1 cellular context compared by ENCODE assay signal in genomic region chr5:76363385-76364261, GRCh38.
TF ChIP-seq lines count a peak whose summit lies in the region.

No MANE protein-coding gene starts in this region.

TF ChIP-seq in K562, 482 proteins besides CTCF, POLR2A, EP300 and RAD21 (continued from another document and continues in another):
- TF ChIP-seq E2F1 (CRISPR knock-in tag; IDR thresholded peaks at IDR 0.05) (peak; percentile 15; the same call in 1 of the 2 replicates), ZNF780A (CRISPR knock-in tag; IDR thresholded peaks at IDR 0.05) (no peak), LEF1 (IDR thresholded peaks at IDR 0.05) (peak; percentile 91), PML (IDR thresholded peaks at IDR 0.05; ENCODE audit: low read length) (peak; percentile 66; the same call in 1 of the 2 replicates), ZNF589 (CRISPR knock-in tag; IDR thresholded peaks at IDR 0.05; ENCODE audit: low read depth) (peak; percentile 24; the same call in 1 of the 2 replicates), TSC22D4 (tag; IDR thresholded peaks at IDR 0.05) (no peak), MBD2 (IDR thresholded peaks at IDR 0.05; ENCODE audit: borderline replicate concordance, low read depth) (peak; percentile 70; the same call in 1 of the 2 replicates), SLC30A9 (CRISPR knock-in tag; IDR thresholded peaks at IDR 0.05) (no peak), ELF1 (tag; IDR thresholded peaks at IDR 0.05) (no peak), HNRNPLL (IDR thresholded peaks at IDR 0.05; ENCODE audit: low read depth, low read length, poor library complexity, severe bottlenecking) (no peak), GATA2 (CRISPR knock-in tag; IDR thresholded peaks at IDR 0.05) (peak; percentile 67), TOE1 (IDR thresholded peaks at IDR 0.05; ENCODE audit: borderline replicate concordance) (0 out of 2 replicates have a peak, but pooled peaks have one; percentile 68), TOE1 (CRISPR knock-in tag; IDR thresholded peaks at IDR 0.05; ENCODE audit: borderline replicate concordance, low read depth) (no peak), ATF1 (CRISPR knock-in tag; IDR thresholded peaks at IDR 0.05) (no peak), ATF1 (tag; IDR thresholded peaks at IDR 0.05) (peak; percentile 82), TEAD1 (CRISPR knock-in tag; IDR thresholded peaks at IDR 0.05) (peak; percentile 74 to 77; a peak in 2 of 4 replicates), CREM (IDR thresholded peaks at IDR 0.05; ENCODE audit: low read depth) (peak; percentile 16; the same call in 1 of the 2 replicates), HDAC2 (IDR thresholded peaks at IDR 0.05) (peak; percentile 85), MTA2 (IDR thresholded peaks at IDR 0.05; ENCODE audit: low read depth) (peak; percentile 81), SRSF9 (IDR thresholded peaks at IDR 0.05; ENCODE audit: borderline replicate concordance, low read depth, low read length) (no peak), RNF2 (IDR thresholded peaks at IDR 0.05) (peak; percentile 74; the same call in 1 of the 2 replicates), KAT2B (IDR thresholded peaks at IDR 0.05; ENCODE audit: low read depth, low read length) (no peak), FOXJ2 (tag; IDR thresholded peaks at IDR 0.05) (0 out of 2 replicates have a peak, but pooled peaks have one; percentile 28), ELF2 (CRISPR knock-in tag; IDR thresholded peaks at IDR 0.05) (no peak), POLR3A (IDR thresholded peaks at IDR 0.05; ENCODE audit: borderline replicate concordance, extremely low read depth, insufficient read depth, insufficient read length) (no peak), MYC (IDR thresholded peaks at IDR 0.05; ENCODE audit: low read depth, low read length) (no peak), MYC (CRISPR knock-in tag; IDR thresholded peaks at IDR 0.05; ENCODE audit: borderline replicate concordance, low read depth) (no peak), BRD9 (IDR thresholded peaks at IDR 0.05; ENCODE audit: low read depth, partially characterized antibody) (no peak), ZNF586 (CRISPR knock-in tag; conservative IDR thresholded peaks at IDR 0.05) (no peak), HDAC3 (IDR thresholded peaks at IDR 0.05; ENCODE audit: borderline replicate concordance, partially characterized antibody) (peak; percentile 65), RBM15 (IDR thresholded peaks at IDR 0.05; ENCODE audit: insufficient read depth, low read length) (no peak), NCOA1 (IDR thresholded peaks at IDR 0.05; ENCODE audit: low read depth) (peak; percentile 52; the same call in 1 of the 2 replicates), MTA1 (IDR thresholded peaks at IDR 0.05; ENCODE audit: borderline replicate concordance) (peak; percentile 61; the same call in 1 of the 2 replicates), EP400 (IDR thresholded peaks at IDR 0.05) (peak; percentile 67), ZNF766 (CRISPR knock-in tag; conservative IDR thresholded peaks at IDR 0.05) (peak; percentile 66), DMBX1 (CRISPR knock-in tag; IDR thresholded peaks at IDR 0.05; ENCODE audit: borderline replicate concordance) (peak; percentile 68; the same call in 1 of the 2 replicates), PHB2 (IDR thresholded peaks at IDR 0.05; ENCODE audit: low read depth) (0 out of 2 replicates have a peak, but pooled peaks have one; percentile 49), ZNF79 (CRISPR knock-in tag; IDR thresholded peaks at IDR 0.05; ENCODE audit: low read depth) (0 out of 2 replicates have a peak, but pooled peaks have one; percentile 3), ZNF583 (CRISPR knock-in tag; IDR thresholded peaks at IDR 0.05) (peak; percentile 33; the same call in 1 of the 2 replicates), TBP (optimal IDR thresholded peaks at IDR 0.05; ENCODE audit: low read depth, low read length) (peak; percentile 66), ZMIZ1 (IDR thresholded peaks at IDR 0.05; ENCODE audit: low read depth in 2 of 2, low read length in 2 of 2) (0 out of 4 replicates have a peak, but pooled peaks of 1 of the 2 experiments have one; percentile 59), ZNF431 (CRISPR knock-in tag; IDR thresholded peaks at IDR 0.05) (no peak), ARNT (IDR thresholded peaks at IDR 0.05) (peak; percentile 62 to 67; a peak in 2 of 4 replicates), CHAMP1 (IDR thresholded peaks at IDR 0.05) (peak; percentile 76), ZFX (CRISPR knock-in tag; IDR thresholded peaks at IDR 0.05) (peak; percentile 10; the same call in 1 of the 2 replicates), PHTF2 (CRISPR knock-in tag; IDR thresholded peaks at IDR 0.05) (no peak), ZNF785 (CRISPR knock-in tag; IDR thresholded peaks at IDR 0.05) (no peak), SUPT5H (IDR thresholded peaks at IDR 0.05) (peak; percentile 27; the same call in 1 of the 2 replicates), DPF2 (IDR thresholded peaks at IDR 0.05) (peak; percentile 92), ASH1L (IDR thresholded peaks at IDR 0.05; ENCODE audit: borderline replicate concordance, low read depth, partially characterized antibody) (no peak), XRCC4 (IDR thresholded peaks at IDR 0.05; ENCODE audit: extremely low read depth, insufficient read depth, insufficient read length) (no peak), TEAD4 (IDR thresholded peaks at IDR 0.05; ENCODE audit: low read length) (peak; percentile 92), TEAD4 (CRISPR knock-in tag; IDR thresholded peaks at IDR 0.05; ENCODE audit: borderline replicate concordance) (no peak), FOXK2 (conservative IDR thresholded peaks at IDR 0.05 in 1 of 2, IDR thresholded peaks at IDR 0.05 in 1 of 2; ENCODE audit: low read depth in 2 of 2) (peak; percentile 42 to 95), ZBTB34 (CRISPR knock-in tag; IDR thresholded peaks at IDR 0.05) (no peak), SIX5 (IDR thresholded peaks at IDR 0.05; ENCODE audit: borderline replicate concordance in 1 of 2, insufficient read depth in 1 of 2, low read depth in 1 of 2, low read length in 2 of 2) (no peak)
- TF ChIP-seq, protein P1, sequence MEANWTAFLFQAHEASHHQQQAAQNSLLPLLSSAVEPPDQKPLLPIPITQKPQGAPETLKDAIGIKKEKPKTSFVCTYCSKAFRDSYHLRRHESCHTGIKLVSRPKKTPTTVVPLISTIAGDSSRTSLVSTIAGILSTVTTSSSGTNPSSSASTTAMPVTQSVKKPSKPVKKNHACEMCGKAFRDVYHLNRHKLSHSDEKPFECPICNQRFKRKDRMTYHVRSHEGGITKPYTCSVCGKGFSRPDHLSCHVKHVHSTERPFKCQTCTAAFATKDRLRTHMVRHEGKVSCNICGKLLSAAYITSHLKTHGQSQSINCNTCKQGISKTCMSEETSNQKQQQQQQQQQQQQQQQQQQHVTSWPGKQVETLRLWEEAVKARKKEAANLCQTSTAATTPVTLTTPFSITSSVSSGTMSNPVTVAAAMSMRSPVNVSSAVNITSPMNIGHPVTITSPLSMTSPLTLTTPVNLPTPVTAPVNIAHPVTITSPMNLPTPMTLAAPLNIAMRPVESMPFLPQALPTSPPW (CRISPR knock-in tag; IDR thresholded peaks at IDR 0.05), result peak; percentile 69
- TF ChIP-seq, protein P2, sequence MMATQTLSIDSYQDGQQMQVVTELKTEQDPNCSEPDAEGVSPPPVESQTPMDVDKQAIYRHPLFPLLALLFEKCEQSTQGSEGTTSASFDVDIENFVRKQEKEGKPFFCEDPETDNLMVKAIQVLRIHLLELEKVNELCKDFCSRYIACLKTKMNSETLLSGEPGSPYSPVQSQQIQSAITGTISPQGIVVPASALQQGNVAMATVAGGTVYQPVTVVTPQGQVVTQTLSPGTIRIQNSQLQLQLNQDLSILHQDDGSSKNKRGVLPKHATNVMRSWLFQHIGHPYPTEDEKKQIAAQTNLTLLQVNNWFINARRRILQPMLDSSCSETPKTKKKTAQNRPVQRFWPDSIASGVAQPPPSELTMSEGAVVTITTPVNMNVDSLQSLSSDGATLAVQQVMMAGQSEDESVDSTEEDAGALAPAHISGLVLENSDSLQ (IDR thresholded peaks at IDR 0.05), result peak; percentile 96
- TF ChIP-seq, protein P3, sequence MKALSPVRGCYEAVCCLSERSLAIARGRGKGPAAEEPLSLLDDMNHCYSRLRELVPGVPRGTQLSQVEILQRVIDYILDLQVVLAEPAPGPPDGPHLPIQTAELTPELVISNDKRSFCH (CRISPR knock-in tag; IDR thresholded peaks at IDR 0.05), result no peak
- TF ChIP-seq, protein P3 (tag; IDR thresholded peaks at IDR 0.05), result peak; percentile 65; the same call in 1 of the 2 replicates
- TF ChIP-seq, protein P4, sequence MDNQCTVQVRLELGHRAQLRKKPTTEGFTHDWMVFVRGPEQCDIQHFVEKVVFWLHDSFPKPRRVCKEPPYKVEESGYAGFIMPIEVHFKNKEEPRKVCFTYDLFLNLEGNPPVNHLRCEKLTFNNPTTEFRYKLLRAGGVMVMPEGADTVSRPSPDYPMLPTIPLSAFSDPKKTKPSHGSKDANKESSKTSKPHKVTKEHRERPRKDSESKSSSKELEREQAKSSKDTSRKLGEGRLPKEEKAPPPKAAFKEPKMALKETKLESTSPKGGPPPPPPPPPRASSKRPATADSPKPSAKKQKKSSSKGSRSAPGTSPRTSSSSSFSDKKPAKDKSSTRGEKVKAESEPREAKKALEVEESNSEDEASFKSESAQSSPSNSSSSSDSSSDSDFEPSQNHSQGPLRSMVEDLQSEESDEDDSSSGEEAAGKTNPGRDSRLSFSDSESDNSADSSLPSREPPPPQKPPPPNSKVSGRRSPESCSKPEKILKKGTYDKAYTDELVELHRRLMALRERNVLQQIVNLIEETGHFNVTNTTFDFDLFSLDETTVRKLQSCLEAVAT (IDR thresholded peaks at IDR 0.05), result peak in 1 of 2 experiments; percentile 77; a peak in 2 of 4 replicates
- TF ChIP-seq, protein P5, sequence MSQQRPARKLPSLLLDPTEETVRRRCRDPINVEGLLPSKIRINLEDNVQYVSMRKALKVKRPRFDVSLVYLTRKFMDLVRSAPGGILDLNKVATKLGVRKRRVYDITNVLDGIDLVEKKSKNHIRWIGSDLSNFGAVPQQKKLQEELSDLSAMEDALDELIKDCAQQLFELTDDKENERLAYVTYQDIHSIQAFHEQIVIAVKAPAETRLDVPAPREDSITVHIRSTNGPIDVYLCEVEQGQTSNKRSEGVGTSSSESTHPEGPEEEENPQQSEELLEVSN (IDR thresholded peaks at IDR 0.05; ENCODE audit: borderline replicate concordance in 1 of 2, extremely low read depth in 1 of 2, insufficient read depth in 1 of 2, insufficient read length in 1 of 2, low read depth in 1 of 2, low read length in 1 of 2, poor library complexity in 1 of 2, severe bottlenecking in 1 of 2), result peak; percentile 10 to 55
